Comparison of ENCODE assay signal across 10 cellular contexts in genomic region chr4:53656421-53656981, GRCh38.
DNase-seq lines count a peak whose midpoint lies in the region; ATAC-seq and TF ChIP-seq lines count a peak whose summit lies in the region.
"Had no signal": no experiment of that assay in that cellular context is flagged by ENCODE, and none has a peak within 500 bp of the region (broad histone marks: within the 10 kb centered on the region; RNA-seq: fewer than 3 reads in every experiment).

No MANE protein-coding gene starts in this region.

- no peaks in the 10 kb centered on the region for H3K27me3 ChIP-seq in RWPE2 (ENCODE audit: insufficient read depth, poor library complexity, severe bottlenecking)

- no peaks in the 10 kb centered on the region for H3K36me3 ChIP-seq in RWPE2 (ENCODE audit: low read depth)

- peak; percentile 44 for DNase-seq in EL
- no peak for DNase-seq in RWPE2 (ENCODE audit: low spot score)
- peak; percentile 92 for DNase-seq in fibroblast of peridontal ligament (ENCODE audit: extremely low read depth)
- DNase-seq in retinal pigment epithelial cell (ENCODE audit: low read depth) = no peak
- DNase-seq in T-cell = no peak
- no peak for DNase-seq in effector CD4-positive, alpha-beta T cell
- DNase-seq in stimulated activated effector memory CD8-positive, alpha-beta T cell treated with anti-CD3 and anti-CD28 coated beads, Interleukin-12 subunit alpha, Interleukin-12 subunit beta, amount 100 ng/mL, for 72 hours (ENCODE audit: low spot score in 2 of 2) = no peak
- DNase-seq: stimulated activated naive B cell treated with anti-CD40 and anti-IgM and Interleukin-4, amounts not matched to agents 10 μg/mL and 1 μg/mL and 100 μg/mL, for 72 hours had no signal

- H3K4me3 Mint-ChIP-seq in T-cell = no peak overlapping the region
- H3K4me3 Mint-ChIP-seq in stimulated activated effector memory CD8-positive, alpha-beta T cell treated with anti-CD3 and anti-CD28 coated beads, Interleukin-12 subunit alpha, Interleukin-12 subunit beta, amount 100 ng/mL, for 72 hours = no peak overlapping the region
- H3K4me3 Mint-ChIP-seq: activated naive CD4-positive, alpha-beta T cell treated with anti-CD3 and anti-CD28 coated beads, Interleukin-2, amount 50 U/mL, for 24 hours; stimulated activated naive B cell treated with anti-CD40 and anti-IgM and Interleukin-4, amounts not matched to agents 10 μg/mL and 1 μg/mL and 100 μg/mL, for 72 hours had no signal

- H3K4me3 ChIP-seq in RWPE2 (ENCODE audit: severe bottlenecking) (no peak overlapping the region), retinal pigment epithelial cell (ENCODE audit: low read length) (no peak overlapping the region)

- POLR2A ChIA-PET in T-cell (lab: Charles Lee) = no interaction called here

- peak; percentile 5 for TF ChIP-seq CTCF in RWPE2 (IDR thresholded peaks at IDR 0.05; ENCODE audit: poor library complexity, severe bottlenecking)
- TF ChIP-seq CTCF in retinal pigment epithelial cell (conservative IDR thresholded peaks at IDR 0.05; ENCODE audit: low read depth, low read length) = peak; percentile 35

- H3K4me1 ChIP-seq in RWPE2 (ENCODE audit: insufficient read depth, poor library complexity, severe bottlenecking) = no peaks in the 10 kb centered on the region

- no peak for ATAC-seq in RWPE2 (ENCODE audit: low read depth)
- no peak for ATAC-seq in T-cell (replicated peaks in 1 of 4)
- no peak for ATAC-seq in stimulated activated effector memory CD8-positive, alpha-beta T cell treated with anti-CD3 and anti-CD28 coated beads, Interleukin-12 subunit alpha, Interleukin-12 subunit beta, amount 100 ng/mL, for 72 hours
- ATAC-seq in GM19328 (IDR thresholded peaks at IDR 0.05; ENCODE audit: unreplicated experiment) = no peak
- ATAC-seq: stimulated activated naive B cell treated with anti-CD40 and anti-IgM and Interleukin-4, amounts not matched to agents 10 μg/mL and 1 μg/mL and 100 μg/mL, for 72 hours had no signal

- H3K27me3 Mint-ChIP-seq in T-cell = peaks cover 6 to 7% of the 10 kb centered on the region in 2 donors
- H3K27me3 Mint-ChIP-seq: activated naive CD4-positive, alpha-beta T cell treated with anti-CD3 and anti-CD28 coated beads, Interleukin-2, amount 50 U/mL, for 24 hours had no signal

- no peaks in the 10 kb centered on the region for H3K9me3 ChIP-seq in RWPE2 (ENCODE audit: severe bottlenecking)

- H3K36me3 Mint-ChIP-seq in T-cell = no peaks in the 10 kb centered on the region
- H3K36me3 Mint-ChIP-seq in stimulated activated effector memory CD8-positive, alpha-beta T cell treated with anti-CD3 and anti-CD28 coated beads, Interleukin-12 subunit alpha, Interleukin-12 subunit beta, amount 100 ng/mL, for 72 hours = no peaks in the 10 kb centered on the region
- H3K36me3 Mint-ChIP-seq: activated naive CD4-positive, alpha-beta T cell treated with anti-CD3 and anti-CD28 coated beads, Interleukin-2, amount 50 U/mL, for 24 hours; stimulated activated naive B cell treated with anti-CD40 and anti-IgM and Interleukin-4, amounts not matched to agents 10 μg/mL and 1 μg/mL and 100 μg/mL, for 72 hours had no signal

- CTCF ChIA-PET in T-cell (lab: Charles Lee) = no interaction called here

- no peak overlapping the region for H3K27ac Mint-ChIP-seq in T-cell
- no peak overlapping the region for H3K27ac Mint-ChIP-seq in stimulated activated effector memory CD8-positive, alpha-beta T cell treated with anti-CD3 and anti-CD28 coated beads, Interleukin-12 subunit alpha, Interleukin-12 subunit beta, amount 100 ng/mL, for 72 hours
- H3K27ac Mint-ChIP-seq: activated naive CD4-positive, alpha-beta T cell treated with anti-CD3 and anti-CD28 coated beads, Interleukin-2, amount 50 U/mL, for 24 hours; stimulated activated naive B cell treated with anti-CD40 and anti-IgM and Interleukin-4, amounts not matched to agents 10 μg/mL and 1 μg/mL and 100 μg/mL, for 72 hours had no signal

- no peaks in the 10 kb centered on the region for H3K4me1 Mint-ChIP-seq in T-cell
- H3K4me1 Mint-ChIP-seq in stimulated activated effector memory CD8-positive, alpha-beta T cell treated with anti-CD3 and anti-CD28 coated beads, Interleukin-12 subunit alpha, Interleukin-12 subunit beta, amount 100 ng/mL, for 72 hours = no peaks in the 10 kb centered on the region
- H3K4me1 Mint-ChIP-seq: activated naive CD4-positive, alpha-beta T cell treated with anti-CD3 and anti-CD28 coated beads, Interleukin-2, amount 50 U/mL, for 24 hours had no signal

- H3K9me3 Mint-ChIP-seq in T-cell = no peaks in the 10 kb centered on the region
- H3K9me3 Mint-ChIP-seq in stimulated activated effector memory CD8-positive, alpha-beta T cell treated with anti-CD3 and anti-CD28 coated beads, Interleukin-12 subunit alpha, Interleukin-12 subunit beta, amount 100 ng/mL, for 72 hours = no peaks in the 10 kb centered on the region
- H3K9me3 Mint-ChIP-seq: activated naive CD4-positive, alpha-beta T cell treated with anti-CD3 and anti-CD28 coated beads, Interleukin-2, amount 50 U/mL, for 24 hours; stimulated activated naive B cell treated with anti-CD40 and anti-IgM and Interleukin-4, amounts not matched to agents 10 μg/mL and 1 μg/mL and 100 μg/mL, for 72 hours had no signal

- no peak overlapping the region for H3K27ac ChIP-seq in RWPE2 (ENCODE audit: poor library complexity, severe bottlenecking)

Comparison
In these comparisons a context has a peak if more than half of its experiments do, and no peak if none do; other contexts are left out.
1. DNase-seq: peak in EL (single experiment) and fibroblast of peridontal ligament (single experiment); none in RWPE2 (single experiment), retinal pigment epithelial cell (single experiment), T-cell (0 of 34), effector CD4-positive, alpha-beta T cell (single experiment) and stimulated activated effector memory CD8-positive, alpha-beta T cell treated with anti-CD3 and anti-CD28 coated beads, Interleukin-12 subunit alpha, Interleukin-12 subunit beta, amount 100 ng/mL, for 72 hours (0 of 2).